11 cellular contexts compared by ENCODE assay signal in genomic region chr6:118945217-118945616, GRCh38.
"Had no signal": no experiment of that assay in that cellular context is flagged by ENCODE, and none has a peak within 500 bp of the region (broad histone marks: within the 10 kb centered on the region; RNA-seq: fewer than 3 reads in every experiment).

No MANE protein-coding gene starts in this region.

- FAIRE-seq: H1, H54 had no signal

- DNase-seq: GM23248, GOT3, H7, H9, HCEC 1CT, HFFc6 had no signal

- ATAC-seq: GM23338, HCT116 had no signal

- H3K27ac Mint-ChIP-seq: GM23338, H9, HFFc6 had no signal

- H3K4me1 ChIP-seq: HAP-1 had no signal

- H3K4me2 ChIP-seq: GM23338 had no signal

- H3K4me3 Mint-ChIP-seq: GM23338, H9, HFFc6 had no signal

- H3K27ac ChIP-seq: GM23248 had no signal

- H3K9me3 ChIP-seq: HAP-1 had no signal

- H3K36me3 ChIP-seq: HAP-1 had no signal

- H3K4me1 Mint-ChIP-seq: GM23338, H9 had no signal

- H2AFZ ChIP-seq: GM23248, GM23338 had no signal

- H3K9ac ChIP-seq: GM23248 had no signal

- H3K4me3 ChIP-seq: GM23248, GM23338, HAP-1 had no signal
